Comparison of ENCODE assay signal across 9 cellular contexts in genomic region chr10:32379950-32380547, GRCh38. TPM values are rescaled to one million over a fixed set of nuclear protein-coding genes. Genes with fewer than 3 reads are reported as not detected.
DNase-seq lines count a peak whose midpoint lies in the region; ATAC-seq and TF ChIP-seq lines count a peak whose summit lies in the region.
"Had no signal": no experiment of that assay in that cellular context is flagged by ENCODE, and none has a peak within 500 bp of the region (broad histone marks: within the 10 kb centered on the region; RNA-seq: fewer than 3 reads in every experiment).

No MANE protein-coding gene starts in this region.

- H3K4me3 Mint-ChIP-seq in MCF 10A (ENCODE audit: unreplicated experiment), result no peak overlapping the region
- no peak overlapping the region for H3K4me3 Mint-ChIP-seq in Caco-2 (ENCODE audit: unreplicated experiment)

- no peaks in the 10 kb centered on the region for H3K36me3 Mint-ChIP-seq in MCF 10A (ENCODE audit: insufficient read depth, unreplicated experiment)
- H3K36me3 Mint-ChIP-seq in Caco-2 (ENCODE audit: insufficient read depth, unreplicated experiment), result no peaks in the 10 kb centered on the region

- CTCF ChIA-PET in mammary epithelial cell (lab: Charles Lee; ENCODE audit: low non-redundant PET), result interaction anchor here (0.6 kb wide), 1 partner anchor 124 kb away, joined by 3 read pairs; no protein-coding TSS in a partner anchor
- CTCF ChIA-PET in MCF 10A (lab: Yijun Ruan, JAX), result no interaction called here
- CTCF ChIA-PET in Caco-2 (lab: Charles Lee), result interaction anchor here (1.0 to 1.2 kb wide), 2 partner anchors 12 to 66 kb away, joined by 3 to 4 read pairs; partner anchors contain the start of gene CCDC7

- H3K9me3 ChIP-seq in mammary epithelial cell (replicated peaks; ENCODE audit: insufficient read depth, low read length) (no peaks in the 10 kb centered on the region), mesenchymal stem cell (ENCODE audit: control insufficient read depth, low read length) (no peaks in the 10 kb centered on the region), uterus (no peaks in the 10 kb centered on the region), tibial artery (no peaks in the 10 kb centered on the region), Caco-2 (no peaks in the 10 kb centered on the region)

- H3K18ac ChIP-seq in mesenchymal stem cell (ENCODE audit: low read depth in 1 of 2, low read length in 2 of 2), result no peak overlapping the region

- no peak overlapping the region for H2BK5ac ChIP-seq in mesenchymal stem cell (ENCODE audit: low read depth, low read length, poor library complexity, severe bottlenecking)

- H3K27me3 ChIP-seq in mammary epithelial cell (ENCODE audit: insufficient read depth, low read length) (no peaks in the 10 kb centered on the region), mesenchymal stem cell (ENCODE audit: control insufficient read depth in 1 of 2, insufficient read depth in 1 of 2, low read length in 2 of 2) (no peaks in the 10 kb centered on the region), uterus (no peaks in the 10 kb centered on the region), tibial artery (no peaks in the 10 kb centered on the region), Caco-2 (replicated peaks; ENCODE audit: control insufficient read depth, insufficient read depth, low read length) (no peaks in the 10 kb centered on the region)

- 88% methylated on average over 7 of the region's 7 CpGs for WGBS in mammary epithelial cell (ENCODE audit: low coverage, missing lambda C conversion rate)
- WGBS in mesenchymal stem cell, result 100% methylated on average over 1 of the region's 7 CpGs

- no TSS peak for BruUV-seq in mammary epithelial cell (replicated peaks; lab: Mats Ljungman, UMichigan)
- no TSS peak for BruUV-seq in MCF 10A (replicated peaks; lab: Mats Ljungman, UMichigan)
- no TSS peak for BruUV-seq in Caco-2 (replicated peaks; lab: Mats Ljungman, UMichigan)

- H3K9ac ChIP-seq in mammary epithelial cell (ENCODE audit: insufficient read depth, low read length) (no peak overlapping the region), mesenchymal stem cell (ENCODE audit: low read length) (peak overlapping the region; percentile 95)

- peak overlapping the region in 1 of 2 experiments; percentile 57 for H3K4ac ChIP-seq in mesenchymal stem cell (ENCODE audit: low read depth in 1 of 2, low read length in 2 of 2)

- ATAC-seq in HG03469 (IDR thresholded peaks at IDR 0.05; ENCODE audit: unreplicated experiment), result no peak

- no peak overlapping the region for H4K91ac ChIP-seq in mesenchymal stem cell (ENCODE audit: low read length)

- H2BK12ac ChIP-seq in mesenchymal stem cell (ENCODE audit: low read length in 2 of 2), result peak overlapping the region in 1 of 2 experiments; percentile 69

- H2BK120ac ChIP-seq in mesenchymal stem cell (ENCODE audit: low read depth, low read length), result no peak overlapping the region

- H3K79me2 ChIP-seq in mammary epithelial cell (ENCODE audit: insufficient read depth, low read length), result peaks cover 26% of the 10 kb centered on the region

- H4K8ac ChIP-seq in mesenchymal stem cell (ENCODE audit: low read length), result peak overlapping the region; percentile 96

- H3K9me3 Mint-ChIP-seq in MCF 10A (ENCODE audit: unreplicated experiment), result no peaks in the 10 kb centered on the region
- no peaks in the 10 kb centered on the region for H3K9me3 Mint-ChIP-seq in Caco-2 (ENCODE audit: unreplicated experiment)

- H3K4me1 ChIP-seq in mammary epithelial cell (ENCODE audit: insufficient read depth, low read length) (peaks cover 5% of the 10 kb centered on the region), mesenchymal stem cell (ENCODE audit: control insufficient read depth, insufficient read depth, low read depth, low read length) (peaks cover 2% of the 10 kb centered on the region), uterus (no peaks in the 10 kb centered on the region), tibial artery (peaks cover 0 to 20% (median under 1%) of the 10 kb centered on the region in 4 donors), Caco-2 (peaks cover 5% of the 10 kb centered on the region; the same call in 1 of the 2 replicates)

- H3K79me1 ChIP-seq in mesenchymal stem cell (replicated peaks; ENCODE audit: low read length, poor library complexity, severe bottlenecking), result no peaks in the 10 kb centered on the region

- in situ Hi-C loops in mammary epithelial cell (cut with MboI; ENCODE audit: low sequenced_read_pairs in 2 of 2), result no loop called here

- H3K14ac ChIP-seq in mesenchymal stem cell (ENCODE audit: low read length in 2 of 2), result no peak overlapping the region

- no peak for TF ChIP-seq CTCF in mammary epithelial cell (conservative IDR thresholded peaks at IDR 0.05 in 1 of 2, IDR thresholded peaks at IDR 0.05 in 1 of 2; ENCODE audit: extremely low read depth in 1 of 2, insufficient read depth in 1 of 2, low read depth in 1 of 2, low read length in 2 of 2)
- TF ChIP-seq CTCF in MCF 10A (IDR thresholded peaks at IDR 0.05; ENCODE audit: unreplicated experiment), result no peak
- no peak for TF ChIP-seq CTCF in uterus (IDR thresholded peaks at IDR 0.05)
- no peak for TF ChIP-seq CTCF in tibial artery (IDR thresholded peaks at IDR 0.05)
- no peak for TF ChIP-seq CTCF in Caco-2 (IDR thresholded peaks at IDR 0.05; ENCODE audit: insufficient read depth in 1 of 2, low read depth in 1 of 2, low read length in 1 of 2, severe bottlenecking in 1 of 2, unreplicated experiment in 1 of 2)

- no peak overlapping the region for H2AK5ac ChIP-seq in mesenchymal stem cell (ENCODE audit: low read length, severe bottlenecking)

- dilution Hi-C loops in mammary epithelial cell (cut with HindIII; ENCODE audit: low sequenced_read_pairs), result no loop called here

- intact Hi-C loops in mammary epithelial cell (cut with micrococcal nuclease), result loop anchor here (5.0 kb wide), 1 partner anchor 627 kb away; no protein-coding TSS in a partner anchor
- intact Hi-C loops in MCF 10A (cut with micrococcal nuclease), result loop anchor here (2.0 to 10.0 kb wide), 2 partner anchors 67 to 625 kb away; partner anchors contain the start of gene CCDC7
- intact Hi-C loops in uterus (cut with DNase I; ENCODE audit: low total_unique reads), result no loop called here
- intact Hi-C loops in tibial artery (cut with DNase I; ENCODE audit: low total_unique reads), result loop anchor here (5.0 kb wide), 1 partner anchor 67 kb away; the partner anchor contains the start of gene CCDC7
- intact Hi-C loops in Caco-2 (cut with micrococcal nuclease; ENCODE audit: unreplicated experiment), result loop anchor here (2.0 to 10.0 kb wide), 3 partner anchors 67 to 627 kb away; partner anchors contain the start of gene CCDC7

- H3K4me3 ChIP-seq in mammary epithelial cell (replicated peaks in 1 of 3; ENCODE audit: insufficient read depth in 1 of 3, low read depth in 2 of 3, low read length in 3 of 3) (no peak overlapping the region), mesenchymal stem cell (ENCODE audit: insufficient read depth in 1 of 2, low read depth in 1 of 2, low read length in 2 of 2) (peak overlapping the region in 1 of 2 experiments; percentile 88), uterus (no peak overlapping the region), tibial artery (no peak overlapping the region), Caco-2 (ENCODE audit: low read depth, low read length) (no peak overlapping the region)

- peak overlapping the region; percentile 96 for H3K4me2 ChIP-seq in mammary epithelial cell (ENCODE audit: insufficient read depth, low read depth, low read length)
- no peak overlapping the region for H3K4me2 ChIP-seq in mesenchymal stem cell (ENCODE audit: low read length, poor library complexity, severe bottlenecking)

- DNase-seq in mammary epithelial cell (no peak), MCF 10A (ENCODE audit: unreplicated experiment) (no peak), UCSD-AML1 (lab: John Stamatoyannopoulos, UW; ENCODE audit: unreplicated experiment) (peak; percentile 19), mesenchymal stem cell (no peak), uterus (peak in 1 of 2 donors; percentile 23), tibial artery (no peak), Caco-2 (no peak)
- DNase-seq: activated CD4-positive, alpha-beta T cell treated with anti-CD3 and anti-CD28 coated beads, Interleukin-2, amount 50 U/mL, for 1 hour had no signal

- TF ChIP-seq POLR2A in uterus (IDR thresholded peaks at IDR 0.05), result no peak

- H3K4me1 Mint-ChIP-seq in MCF 10A (ENCODE audit: insufficient read depth, unreplicated experiment), result no peaks in the 10 kb centered on the region
- no peaks in the 10 kb centered on the region for H3K4me1 Mint-ChIP-seq in Caco-2 (ENCODE audit: low read depth, unreplicated experiment)

- H2AFZ ChIP-seq in mammary epithelial cell (ENCODE audit: low read depth, low read length), result peak overlapping the region; percentile 93
- H2AFZ ChIP-seq in mesenchymal stem cell (ENCODE audit: low read depth, low read length), result no peak overlapping the region

- H3K36me3 ChIP-seq in mammary epithelial cell (ENCODE audit: insufficient read depth, low read length) (no peaks in the 10 kb centered on the region), mesenchymal stem cell (ENCODE audit: control insufficient read depth in 1 of 2, insufficient read depth in 2 of 2, low read depth in 1 of 2, low read length in 2 of 2) (no peaks in the 10 kb centered on the region), uterus (no peaks in the 10 kb centered on the region), tibial artery (no peaks in the 10 kb centered on the region), Caco-2 (ENCODE audit: control insufficient read depth, insufficient read depth, low read length) (no peaks in the 10 kb centered on the region)

- no peaks in the 10 kb centered on the region for H4K20me1 ChIP-seq in mammary epithelial cell (ENCODE audit: insufficient read depth, low read length)

- no peaks in the 10 kb centered on the region for H3K27me3 Mint-ChIP-seq in MCF 10A (ENCODE audit: insufficient read depth, unreplicated experiment)
- H3K27me3 Mint-ChIP-seq in Caco-2 (ENCODE audit: insufficient read depth, unreplicated experiment), result no peaks in the 10 kb centered on the region

- no peak overlapping the region for H2BK15ac ChIP-seq in mesenchymal stem cell (ENCODE audit: low read depth, poor library complexity, severe bottlenecking)

- H3K27ac Mint-ChIP-seq in MCF 10A (ENCODE audit: low read depth, unreplicated experiment), result no peak overlapping the region
- no peak overlapping the region for H3K27ac Mint-ChIP-seq in Caco-2 (ENCODE audit: unreplicated experiment)

- POLR2A ChIA-PET in MCF 10A (lab: Yijun Ruan, JAX) (interaction anchor here (1.2 to 3.5 kb wide), 4 partner anchors 7 to 600 kb away, joined by 3 to 34 read pairs (median 4); partner anchors contain the start of gene CCDC7), Caco-2 (lab: Charles Lee) (no interaction called here)

- H3K23ac ChIP-seq in mesenchymal stem cell (ENCODE audit: low read length in 2 of 2), result no peak overlapping the region

- H3K27ac ChIP-seq in mammary epithelial cell (ENCODE audit: insufficient read depth, low read depth, low read length) (no peak overlapping the region), mesenchymal stem cell (ENCODE audit: low read length, poor library complexity, severe bottlenecking) (peak overlapping the region; percentile 79), uterus (peak overlapping the region; percentile 84 to 90), tibial artery (peak overlapping the region in 1 of 2 donors; percentile 84)

RNA-seq across cellular contexts. Expression of gene EPC1, which starts 33.1 kb away (rescaled TPM):
- total RNA-seq in mammary epithelial cell, result 10 to 100 TPM; 22.9 to 24.5 TPM
- 16.3 TPM for polyA plus RNA-seq in mammary epithelial cell
- 33.0 TPM for polyA minus RNA-seq in mammary epithelial cell
- total RNA-seq in MCF 10A (2022), result 23.7 and 25.5 TPM in 2 replicates
- 13.3 TPM for polyA plus RNA-seq in mesenchymal stem cell (2013, experiment 1 of 2)
- polyA plus RNA-seq in mesenchymal stem cell (2013, experiment 2 of 2), result 13.9 TPM
- total RNA-seq in uterus, result 100 to 1,000 TPM in 1 of 4 donors, 10 to 100 TPM in 3; 34.7 to 109 (median 48.8) TPM
- total RNA-seq in Caco-2 (2022), result 36.6 and 37.3 TPM in 2 replicates
